1 cellular context compared by ENCODE assay signal in the genomic region with DNA sequence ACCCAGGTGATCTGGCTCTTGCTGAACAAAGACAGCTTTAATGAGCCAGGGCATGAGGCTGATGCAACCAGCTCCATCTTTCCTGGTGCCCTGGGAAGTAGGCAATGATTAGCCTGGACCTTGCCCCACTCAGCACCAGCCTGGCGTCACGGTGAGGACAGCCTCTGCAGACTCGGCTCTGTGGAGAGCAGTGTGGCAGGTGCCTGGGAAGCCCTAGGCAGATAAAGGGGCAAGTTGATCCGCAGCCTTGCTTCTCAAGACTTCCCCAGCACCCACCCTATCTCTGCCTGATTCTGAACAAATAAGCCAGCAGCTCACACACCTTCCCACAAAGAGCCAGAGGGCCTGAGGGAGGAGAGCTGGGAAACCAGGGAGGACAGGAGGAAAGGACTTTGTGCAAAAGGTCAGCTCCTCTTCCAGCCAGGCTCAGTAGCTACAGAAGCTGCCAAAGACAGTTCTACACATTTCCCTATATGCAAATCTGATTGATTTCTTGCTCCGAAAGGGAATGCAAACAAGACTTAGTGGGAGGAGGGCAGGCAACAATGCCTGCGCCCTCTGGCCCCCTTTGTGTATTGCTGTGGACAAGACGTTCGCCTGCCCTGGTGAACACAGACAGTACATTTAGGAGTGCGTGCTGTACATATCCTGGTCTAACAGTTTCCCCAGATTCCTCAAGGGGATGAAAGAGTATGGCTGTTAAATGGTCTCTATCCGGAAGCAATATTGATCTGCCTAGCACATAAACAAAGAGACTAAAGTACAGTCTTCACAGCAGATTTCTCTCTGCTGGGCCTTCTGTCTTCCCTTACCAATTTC.
TF ChIP-seq lines count a peak whose summit lies in the region.

No MANE protein-coding gene starts in this region.

TF ChIP-seq in SK-N-SH treated with all-trans-retinoic acid at 6 μM for 48 hours, 23 proteins besides CTCF, POLR2A, EP300 and RAD21 (continued from another document):
- no peak for TF ChIP-seq CSRNP3 (CRISPR knock-in tag; IDR thresholded peaks at IDR 0.05)
- TF ChIP-seq ZFP3 (CRISPR knock-in tag; IDR thresholded peaks at IDR 0.05), result no peak
- no peak for TF ChIP-seq ZNF70 (CRISPR knock-in tag; IDR thresholded peaks at IDR 0.05)
- no peak for TF ChIP-seq SNAI2 (CRISPR knock-in tag; IDR thresholded peaks at IDR 0.05)
- TF ChIP-seq ZNF8 (CRISPR knock-in tag; IDR thresholded peaks at IDR 0.05), result no peak
- TF ChIP-seq, protein P1, sequence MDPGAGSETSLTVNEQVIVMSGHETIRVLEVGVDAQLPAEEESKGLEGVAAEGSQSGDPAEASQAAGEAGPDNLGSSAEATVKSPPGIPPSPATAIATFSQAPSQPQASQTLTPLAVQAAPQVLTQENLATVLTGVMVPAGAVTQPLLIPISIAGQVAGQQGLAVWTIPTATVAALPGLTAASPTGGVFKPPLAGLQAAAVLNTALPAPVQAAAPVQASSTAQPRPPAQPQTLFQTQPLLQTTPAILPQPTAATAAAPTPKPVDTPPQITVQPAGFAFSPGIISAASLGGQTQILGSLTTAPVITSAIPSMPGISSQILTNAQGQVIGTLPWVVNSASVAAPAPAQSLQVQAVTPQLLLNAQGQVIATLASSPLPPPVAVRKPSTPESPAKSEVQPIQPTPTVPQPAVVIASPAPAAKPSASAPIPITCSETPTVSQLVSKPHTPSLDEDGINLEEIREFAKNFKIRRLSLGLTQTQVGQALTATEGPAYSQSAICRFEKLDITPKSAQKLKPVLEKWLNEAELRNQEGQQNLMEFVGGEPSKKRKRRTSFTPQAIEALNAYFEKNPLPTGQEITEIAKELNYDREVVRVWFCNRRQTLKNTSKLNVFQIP (CRISPR knock-in tag; IDR thresholded peaks at IDR 0.05; ENCODE audit: borderline replicate concordance, low read depth), result no peak
- TF ChIP-seq TSHZ2 (CRISPR knock-in tag; IDR thresholded peaks at IDR 0.05), result no peak
- no peak for TF ChIP-seq PATZ1 (CRISPR knock-in tag; IDR thresholded peaks at IDR 0.05; ENCODE audit: borderline replicate concordance)
- no peak for TF ChIP-seq RARB (CRISPR knock-in tag; IDR thresholded peaks at IDR 0.05)
- TF ChIP-seq ISL1 (CRISPR knock-in tag; IDR thresholded peaks at IDR 0.05), result no peak
- TF ChIP-seq BACH2 (CRISPR knock-in tag; IDR thresholded peaks at IDR 0.05; ENCODE audit: borderline replicate concordance), result no peak
- TF ChIP-seq TOX (CRISPR knock-in tag; IDR thresholded peaks at IDR 0.05; ENCODE audit: borderline replicate concordance), result no peak
- no peak for TF ChIP-seq ARNTL (CRISPR knock-in tag; IDR thresholded peaks at IDR 0.05; ENCODE audit: borderline replicate concordance, low read depth)
- TF ChIP-seq ZC3H10 (CRISPR knock-in tag; IDR thresholded peaks at IDR 0.05), result no peak
- TF ChIP-seq CSDC2 (CRISPR knock-in tag; IDR thresholded peaks at IDR 0.05), result no peak
- TF ChIP-seq CREB5 (CRISPR knock-in tag; IDR thresholded peaks at IDR 0.05; ENCODE audit: low read depth), result no peak
- no peak for TF ChIP-seq ZNF565 (CRISPR knock-in tag; conservative IDR thresholded peaks at IDR 0.05; ENCODE audit: low read depth)
- no peak for TF ChIP-seq PPARA (CRISPR knock-in tag; IDR thresholded peaks at IDR 0.05; ENCODE audit: borderline replicate concordance)
